Comparison of ENCODE assay signal across 21 cellular contexts in the genomic region with DNA sequence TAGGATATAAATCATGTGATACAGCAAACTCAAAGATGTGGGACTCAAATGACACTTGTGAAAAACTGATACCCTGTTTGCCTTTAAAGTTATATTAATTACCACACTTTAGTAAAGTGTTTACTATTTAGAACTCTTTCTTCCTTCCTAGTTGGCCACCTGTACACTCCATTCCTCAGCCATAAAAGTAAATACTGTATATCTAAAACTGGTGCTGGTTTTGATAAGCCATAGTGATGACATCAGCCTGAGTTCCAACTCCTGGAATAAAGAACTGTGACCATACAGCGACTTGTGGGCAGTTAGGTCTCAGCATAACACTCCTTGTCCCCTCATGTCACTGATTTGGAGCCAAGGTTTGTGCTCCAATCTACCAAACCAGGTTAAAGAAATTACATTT.
"Had no signal": no experiment of that assay in that cellular context is flagged by ENCODE, and none has a peak within 500 bp of the region (broad histone marks: within the 10 kb centered on the region; RNA-seq: fewer than 3 reads in every experiment).

No MANE protein-coding gene starts in this region.

- ATAC-seq: activated CD8-positive, alpha-beta T cell treated with anti-CD3 and anti-CD28 coated beads, Interleukin-2, amount 10 ng/mL, durations not matched to agents 7 days and 5 days; activated T-cell treated with anti-CD3 and anti-CD28 coated beads, Interleukin-2, amount 50 U/mL, for 72 hours; left lung; naive thymus-derived CD8-positive, alpha-beta T cell; stimulated activated naive B cell treated with anti-CD40 and anti-IgM and Interleukin-4, amounts not matched to agents 10 μg/mL and 1 μg/mL and 100 μg/mL, for 72 hours; T-helper 17 cell; upper lobe of right lung had no signal

- H3K27ac ChIP-seq: dorsolateral prefrontal cortex, left lung, right atrium auricular region, skin epidermis, suprapubic skin, upper lobe of right lung had no signal

- H3K4me3 ChIP-seq: dorsolateral prefrontal cortex, left lung, right atrium auricular region had no signal

- DNase-seq: activated CD4-positive, alpha-beta T cell treated with anti-CD3 and anti-CD28 coated beads, Interleukin-2, amount 10 ng/mL, durations not matched to agents 24 days and 14 days; activated CD4-positive, CD25-positive, alpha-beta regulatory T cell; activated CD8-positive, alpha-beta memory T cell treated with anti-CD3 and anti-CD28 coated beads, Interleukin-2, amount 50 U/mL, for 4 hours; activated CD8-positive, alpha-beta T cell treated with anti-CD3 and anti-CD28 coated beads, Interleukin-2, amount 10 ng/mL, durations not matched to agents 7 days and 5 days; activated naive CD8-positive, alpha-beta T cell treated with anti-CD3 and anti-CD28 coated beads for 36 hours; activated T-cell treated with anti-CD3 and anti-CD28 coated beads, Interleukin-2, amount 50 U/mL, for 72 hours; anterior cingulate cortex; dorsolateral prefrontal cortex; islet precursor cell; left lung; mammary epithelial cell; naive thymus-derived CD8-positive, alpha-beta T cell; nucleus accumbens; stimulated activated CD4-positive, alpha-beta T cell treated with anti-CD3 and anti-CD28 coated beads, Interleukin-15, amount 100 ng/mL, for 24 hours; stimulated activated CD4-positive, alpha-beta T cell treated with anti-CD3 and anti-CD28 coated beads, Interleukin-4, amount 100 ng/mL, for 1 hour; stimulated activated naive B cell treated with anti-CD40 and anti-IgM and Interleukin-4, amounts not matched to agents 10 μg/mL and 1 μg/mL and 100 μg/mL, for 72 hours; T-helper 17 cell; upper lobe of right lung had no signal

- H3K9me3 ChIP-seq: left lung, right atrium auricular region, suprapubic skin, upper lobe of right lung had no signal

- H3K36me3 ChIP-seq: left lung, right atrium auricular region, suprapubic skin, upper lobe of right lung had no signal
